In genomic region chr4:10461091-10461849, GRCh38 we compare ENCODE assay signal across 1 cellular context.
TF ChIP-seq lines count a peak whose summit lies in the region.

No MANE protein-coding gene starts in this region.

TF ChIP-seq in K562, 482 proteins besides CTCF, POLR2A, EP300 and RAD21 (continued from another document and continues in another):
- TF ChIP-seq ZNF217 (CRISPR knock-in tag; IDR thresholded peaks at IDR 0.05) (0 out of 2 replicates have a peak, but pooled peaks have one; percentile 22), JUND (IDR thresholded peaks at IDR 0.05; ENCODE audit: borderline replicate concordance, low read depth, low read length) (0 out of 2 replicates have a peak, but pooled peaks have one; percentile 10), JUND (tag; IDR thresholded peaks at IDR 0.05; ENCODE audit: borderline replicate concordance, low read depth, low read length) (no peak), BRCA1 (IDR thresholded peaks at IDR 0.05) (no peak), BRCA1 (CRISPR knock-in tag; IDR thresholded peaks at IDR 0.05) (no peak), CBFA2T3 (IDR thresholded peaks at IDR 0.05) (no peak), SUPT5H (IDR thresholded peaks at IDR 0.05) (peak; percentile 59), ZNF707 (CRISPR knock-in tag; conservative IDR thresholded peaks at IDR 0.05) (0 out of 2 replicates have a peak, but pooled peaks have one; percentile 5), HDAC8 (tag; IDR thresholded peaks at IDR 0.05) (no peak), TRIM24 (IDR thresholded peaks at IDR 0.05) (no peak), GABPB1 (CRISPR knock-in tag; IDR thresholded peaks at IDR 0.05) (peak; percentile 58; the same call in 1 of the 2 replicates), LEF1 (IDR thresholded peaks at IDR 0.05) (no peak), AFF1 (IDR thresholded peaks at IDR 0.05; ENCODE audit: low read depth in 1 of 2, partially characterized antibody in 2 of 2) (no peak), CBX3 (IDR thresholded peaks at IDR 0.05; ENCODE audit: borderline replicate concordance in 1 of 2, low read length in 2 of 2) (peak; percentile 72 to 88; a peak in 2 of 3 replicates), E2F5 (CRISPR knock-in tag; IDR thresholded peaks at IDR 0.05) (peak; percentile 92; the same call in 1 of the 2 replicates), SIRT6 (IDR thresholded peaks at IDR 0.05; ENCODE audit: low read depth, low read length) (no peak), NRF1 (conservative IDR thresholded peaks at IDR 0.05 in 1 of 2, IDR thresholded peaks at IDR 0.05 in 1 of 2) (peak; percentile 94 to 95), ETV6 (IDR thresholded peaks at IDR 0.05; ENCODE audit: borderline replicate concordance in 1 of 2, low read depth in 2 of 2, low read length in 1 of 2) (no peak), ETV6 (CRISPR knock-in tag; IDR thresholded peaks at IDR 0.05; ENCODE audit: borderline replicate concordance) (peak; percentile 96; the same call in 1 of the 2 replicates), MCM7 (IDR thresholded peaks at IDR 0.05) (no peak), ZNF511 (CRISPR knock-in tag; IDR thresholded peaks at IDR 0.05) (peak; percentile 98), ADNP (tag; IDR thresholded peaks at IDR 0.05) (peak; percentile 68; the same call in 1 of the 2 replicates), ZNF586 (CRISPR knock-in tag; conservative IDR thresholded peaks at IDR 0.05) (no peak), SP1 (CRISPR knock-in tag; IDR thresholded peaks at IDR 0.05) (no peak), ZNF124 (CRISPR knock-in tag; IDR thresholded peaks at IDR 0.05) (peak; percentile 97), NR3C1 (CRISPR knock-in tag; IDR thresholded peaks at IDR 0.05) (peak; percentile 98), ZNF253 (CRISPR knock-in tag; conservative IDR thresholded peaks at IDR 0.05) (no peak), ZNF212 (CRISPR knock-in tag; IDR thresholded peaks at IDR 0.05) (0 out of 2 replicates have a peak, but pooled peaks have one; percentile 46), POLR3A (IDR thresholded peaks at IDR 0.05; ENCODE audit: borderline replicate concordance, extremely low read depth, insufficient read depth, insufficient read length) (no peak), ZZZ3 (IDR thresholded peaks at IDR 0.05) (no peak), TGIF2 (CRISPR knock-in tag; IDR thresholded peaks at IDR 0.05) (no peak; the same call in 1 of the 2 replicates), RBM22 (IDR thresholded peaks at IDR 0.05; ENCODE audit: low read depth, low read length, poor library complexity, severe bottlenecking) (peak; percentile 54), MAZ (CRISPR knock-in tag; conservative IDR thresholded peaks at IDR 0.05 in 1 of 2, IDR thresholded peaks at IDR 0.05 in 1 of 2) (peak in 1 of 2 experiments; percentile 27; a peak in 1 of 4 replicates), NCOA6 (IDR thresholded peaks at IDR 0.05) (no peak), ZNF644 (tag; IDR thresholded peaks at IDR 0.05; ENCODE audit: low read depth) (0 out of 2 replicates have a peak, but pooled peaks have one; percentile 23), U2AF1 (optimal IDR thresholded peaks at IDR 0.05; ENCODE audit: low read depth, low read length) (peak; percentile 45), STAG1 (CRISPR knock-in tag; IDR thresholded peaks at IDR 0.05; ENCODE audit: borderline replicate concordance) (peak; percentile 65), ZNF740 (CRISPR knock-in tag; IDR thresholded peaks at IDR 0.05) (peak; percentile 60), ZNF740 (tag; IDR thresholded peaks at IDR 0.05) (no peak), NR2C1 (IDR thresholded peaks at IDR 0.05) (no peak), NR2C1 (tag; IDR thresholded peaks at IDR 0.05) (no peak), SRSF1 (IDR thresholded peaks at IDR 0.05; ENCODE audit: low read depth, low read length) (peak; percentile 86; the same call in 1 of the 2 replicates), PHF8 (IDR thresholded peaks at IDR 0.05; ENCODE audit: borderline replicate concordance, low read length) (peak; percentile 65; the same call in 1 of the 2 replicates), E2F1 (CRISPR knock-in tag; IDR thresholded peaks at IDR 0.05) (peak; percentile 61; the same call in 1 of the 2 replicates), POLR2G (IDR thresholded peaks at IDR 0.05; ENCODE audit: low read depth, low read length) (peak; percentile 77), BCOR (IDR thresholded peaks at IDR 0.05) (peak; percentile 98), ESRRA (IDR thresholded peaks at IDR 0.05; ENCODE audit: borderline replicate concordance, low read depth) (0 out of 2 replicates have a peak, but pooled peaks have one; percentile 12), FOXP1 (CRISPR knock-in tag; IDR thresholded peaks at IDR 0.05) (peak; percentile 95; the same call in 1 of the 2 replicates), ATF7 (IDR thresholded peaks at IDR 0.05) (peak; percentile 27; the same call in 1 of the 2 replicates), RCOR1 (IDR thresholded peaks at IDR 0.05; ENCODE audit: borderline replicate concordance in 1 of 2, low read depth in 2 of 2, low read length in 2 of 2) (peak in 1 of 2 experiments; percentile 65; a peak in 2 of 4 replicates), PRPF4 (IDR thresholded peaks at IDR 0.05; ENCODE audit: insufficient read depth, low read depth, low read length, poor library complexity, severe bottlenecking) (no peak), U2AF2 (optimal IDR thresholded peaks at IDR 0.05; ENCODE audit: low read depth, low read length) (no peak), GTF2B (IDR thresholded peaks at IDR 0.05; ENCODE audit: extremely low read depth, insufficient read length) (no peak), NUFIP1 (IDR thresholded peaks at IDR 0.05; ENCODE audit: partially characterized antibody) (no peak), PML (IDR thresholded peaks at IDR 0.05; ENCODE audit: low read length) (no peak; the same call in 1 of the 2 replicates), TEAD4 (IDR thresholded peaks at IDR 0.05; ENCODE audit: low read length) (no peak; the same call in 1 of the 2 replicates), TEAD4 (CRISPR knock-in tag; IDR thresholded peaks at IDR 0.05; ENCODE audit: borderline replicate concordance) (peak; percentile 95), KLF13 (tag; IDR thresholded peaks at IDR 0.05; ENCODE audit: borderline replicate concordance, low read depth) (no peak), HNRNPLL (IDR thresholded peaks at IDR 0.05; ENCODE audit: low read depth, low read length, poor library complexity, severe bottlenecking) (peak; percentile 27), ZNF431 (CRISPR knock-in tag; IDR thresholded peaks at IDR 0.05) (peak; percentile 91; the same call in 1 of the 2 replicates), ZBTB49 (CRISPR knock-in tag; IDR thresholded peaks at IDR 0.05; ENCODE audit: borderline replicate concordance) (peak; percentile 89), ZNF41 (CRISPR knock-in tag; conservative IDR thresholded peaks at IDR 0.05) (no peak), PKNOX1 (IDR thresholded peaks at IDR 0.05) (no peak), ZKSCAN1 (IDR thresholded peaks at IDR 0.05; ENCODE audit: low read depth, low read length) (peak; percentile 53; the same call in 1 of the 2 replicates), ZBTB7A (IDR thresholded peaks at IDR 0.05; ENCODE audit: borderline replicate concordance, control insufficient read depth, low read depth, low read length) (peak; percentile 53; the same call in 1 of the 2 replicates), CCAR2 (IDR thresholded peaks at IDR 0.05; ENCODE audit: low read depth, low read length) (no peak), CBX8 (IDR thresholded peaks at IDR 0.05; ENCODE audit: borderline replicate concordance, extremely low read depth, low read depth, low read length, poor library complexity, severe bottlenecking) (no peak), BRF1 (IDR thresholded peaks at IDR 0.05; ENCODE audit: borderline replicate concordance, extremely low read depth, insufficient read length) (no peak), ZNF551 (CRISPR knock-in tag; IDR thresholded peaks at IDR 0.05) (no peak), ZNF174 (CRISPR knock-in tag; IDR thresholded peaks at IDR 0.05) (no peak)
